ENCODE assay signal across 11 cellular contexts in the genomic region with DNA sequence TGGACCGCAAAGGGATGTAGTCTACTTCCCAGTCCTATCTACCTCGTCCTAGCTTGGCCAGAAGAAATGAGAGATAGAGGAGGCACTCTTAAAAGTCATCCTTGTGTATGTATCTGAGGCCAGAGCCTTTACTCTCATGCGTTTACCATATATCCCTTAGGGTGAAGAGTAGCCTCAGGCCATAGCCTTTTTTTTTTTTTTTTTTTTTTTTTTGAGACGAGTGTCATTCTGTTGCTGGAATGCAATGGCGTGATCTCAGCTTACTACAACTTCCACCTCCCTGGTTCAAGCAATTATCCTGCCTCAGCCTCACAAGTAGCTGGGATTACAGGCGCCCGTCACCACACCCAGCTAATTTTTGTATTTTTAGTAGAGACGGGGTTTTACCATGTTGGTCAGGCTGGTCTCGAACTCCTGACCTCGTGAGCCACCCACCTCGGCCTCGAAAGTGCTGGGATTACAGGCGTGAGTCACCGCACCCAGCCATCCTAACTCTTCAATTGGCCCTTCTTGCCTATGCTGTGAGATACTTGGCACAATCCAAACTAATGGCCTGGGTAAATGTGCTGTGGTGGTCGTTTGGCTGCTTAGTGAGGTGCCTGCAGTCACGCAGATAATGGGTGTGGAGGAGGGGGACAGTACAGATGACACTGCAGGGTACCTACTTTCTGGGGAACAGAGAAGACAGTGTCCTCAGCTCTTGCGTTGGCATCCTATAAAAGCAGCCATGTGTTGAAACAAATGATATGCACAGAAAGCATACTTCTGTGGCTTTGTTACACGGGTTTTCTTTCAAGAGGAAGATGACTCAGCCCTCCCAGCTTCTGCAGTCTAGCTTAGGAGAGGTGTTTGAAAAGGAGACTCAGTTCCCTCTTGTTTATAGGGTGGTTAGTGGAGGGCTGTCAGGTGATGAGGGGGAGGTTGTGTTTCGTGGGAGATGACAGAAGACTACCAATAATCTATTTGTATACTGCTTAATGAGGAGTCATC. TPM values are rescaled to one million over a fixed set of nuclear protein-coding genes. Genes with fewer than 3 reads are reported as not detected.
DNase-seq lines count a peak whose midpoint lies in the region; ATAC-seq, FAIRE-seq and TF ChIP-seq lines count a peak whose summit lies in the region.
"Had no signal": no experiment of that assay in that cellular context is flagged by ENCODE, and none has a peak within 500 bp of the region (broad histone marks: within the 10 kb centered on the region; RNA-seq: fewer than 3 reads in every experiment).

No MANE protein-coding gene starts in this region.

- TF ChIP-seq CTCF in A549 (IDR thresholded peaks at IDR 0.05) = no peak
- no peak for TF ChIP-seq CTCF in foreskin fibroblast (IDR thresholded peaks at IDR 0.05; ENCODE audit: low read depth, low read length)
- TF ChIP-seq CTCF in vagina (IDR thresholded peaks at IDR 0.05) = no peak

- H3K4me2 ChIP-seq in A549 = peak overlapping the region; percentile 91
- no peak overlapping the region for H3K4me2 ChIP-seq in Karpas-422 (ENCODE audit: low read depth, low read length, poor library complexity, severe bottlenecking)

- peak; percentile 12 for DNase-seq in A549 (ENCODE audit: low read depth in 1 of 2, low spot score in 1 of 2)
- DNase-seq in ELR (ENCODE audit: low read depth) = peak; percentile 78
- DNase-seq in SW480 (ENCODE audit: low spot score) = peak; percentile 76
- peak; percentile 70 to 78 for DNase-seq in foreskin fibroblast
- DNase-seq in vagina (ENCODE audit: extremely low spot score in 2 of 2) = no peak
- DNase-seq in Karpas-422 = no peak
- no peak for DNase-seq in H7
- no peak for DNase-seq in NCI-H1092 (lab: John Stamatoyannopoulos, UW)
- DNase-seq: gastrocnemius medialis; naive thymus-derived CD8-positive, alpha-beta T cell; NK-92 treated with Interleukin-12 subunit alpha and Interleukin-12 subunit beta, amount 100 ng/mL, for 24 hours had no signal

- no peaks in the 10 kb centered on the region for H3K9me3 ChIP-seq in A549
- H3K9me3 ChIP-seq in vagina = no peaks in the 10 kb centered on the region
- no peaks in the 10 kb centered on the region for H3K9me3 ChIP-seq in Karpas-422 (ENCODE audit: low read length)
- H3K9me3 ChIP-seq: gastrocnemius medialis had no signal

- no peak for TF ChIP-seq EP300 in A549 (IDR thresholded peaks at IDR 0.05)

- H3K27me3 ChIP-seq in vagina (no peaks in the 10 kb centered on the region), Karpas-422 (ENCODE audit: low read length) (no peaks in the 10 kb centered on the region), H7 (ENCODE audit: control insufficient read depth, insufficient read depth, low read length) (no peaks in the 10 kb centered on the region)
- H3K27me3 ChIP-seq: gastrocnemius medialis had no signal

- ATAC-seq in A549 = peak; percentile 28 to 44; a peak in 3 of 6 replicates
- ATAC-seq: gastrocnemius medialis; naive thymus-derived CD8-positive, alpha-beta T cell had no signal

- H3K36me3 ChIP-seq in vagina = peaks cover 0 to 7% of the 10 kb centered on the region in 2 donors
- no peaks in the 10 kb centered on the region for H3K36me3 ChIP-seq in Karpas-422 (ENCODE audit: insufficient read depth, low read length)
- no peaks in the 10 kb centered on the region for H3K36me3 ChIP-seq in H7 (replicated peaks; ENCODE audit: control insufficient read depth, insufficient read depth, low read length)

- no peaks in the 10 kb centered on the region for H3K9me2 ChIP-seq in Karpas-422 (replicated peaks; ENCODE audit: insufficient read depth, low read length)

- 71% methylated on average over 19 of the region's 19 CpGs for WGBS in A549 (ENCODE audit: missing lambda C conversion rate)

- H3K9ac ChIP-seq in Karpas-422 (ENCODE audit: low read length) = no peak overlapping the region

- H3K4me1 ChIP-seq in A549 (peaks cover 34% of the 10 kb centered on the region), vagina (no peaks in the 10 kb centered on the region), Karpas-422 (ENCODE audit: low read length) (peaks cover 46% of the 10 kb centered on the region)
- H3K4me1 ChIP-seq: gastrocnemius medialis had no signal

- TF ChIP-seq POLR2A in A549 (IDR thresholded peaks at IDR 0.05; ENCODE audit: low read length) (no peak), vagina (IDR thresholded peaks at IDR 0.05) (no peak)

- H2AFZ ChIP-seq in Karpas-422 (ENCODE audit: low read length) = no peak overlapping the region

- intact Hi-C loops in vagina (cut with DNase I) = no loop called here

- FAIRE-seq in A549 (lab: Jason Lieb, UNC) = peak; percentile 28

- TF ChIP-seq RAD21 in A549 (conservative IDR thresholded peaks at IDR 0.05 in 1 of 2, IDR thresholded peaks at IDR 0.05 in 1 of 2) = no peak

- H3K27ac ChIP-seq in A549 (peak overlapping the region; percentile 77 to 84), vagina (no peak overlapping the region), Karpas-422 (ENCODE audit: low read length) (no peak overlapping the region)
- H3K27ac ChIP-seq: gastrocnemius medialis had no signal

- POLR2A ChIA-PET in A549 (lab: Yijun Ruan, JAX) = interaction anchor here (0.6 to 3.1 kb wide), 3 partner anchors 28 to 1199 kb away, joined by 3 to 38 read pairs (median 4); partner anchors contain the start of genes IGBP1 and TAF1

- H4K20me1 ChIP-seq in Karpas-422 (ENCODE audit: insufficient read depth, low read depth, low read length) = no peaks in the 10 kb centered on the region

- H3K4me3 ChIP-seq in A549 (no peak overlapping the region), foreskin fibroblast (ENCODE audit: low read depth in 1 of 2, low read length in 2 of 2) (no peak overlapping the region), vagina (no peak overlapping the region), Karpas-422 (ENCODE audit: low read length) (no peak overlapping the region), H7 (ENCODE audit: insufficient read depth, low read depth, low read length) (no peak overlapping the region)
- H3K4me3 ChIP-seq: gastrocnemius medialis had no signal

- CTCF ChIA-PET in A549 (lab: Yijun Ruan, JAX) = interaction anchor here (0.6 to 5.1 kb wide), 4 partner anchors 9 to 54 kb away, joined by 3 to 24 read pairs (median 3); partner anchors contain the start of gene IGBP1

- no peaks in the 10 kb centered on the region for H3K79me2 ChIP-seq in Karpas-422 (ENCODE audit: low read length)

TF ChIP-seq in A549, 52 proteins besides CTCF, POLR2A, EP300 and RAD21 (continues in another document):
- TF ChIP-seq HOXB13 (CRISPR knock-in tag; IDR thresholded peaks at IDR 0.05; ENCODE audit: low read depth) = no peak
- no peak for TF ChIP-seq GATA3 (IDR thresholded peaks at IDR 0.05; ENCODE audit: borderline replicate concordance)
- no peak for TF ChIP-seq EHF (CRISPR knock-in tag; IDR thresholded peaks at IDR 0.05)
- TF ChIP-seq HDAC2 (IDR thresholded peaks at IDR 0.05) = no peak
- TF ChIP-seq, protein P1, sequence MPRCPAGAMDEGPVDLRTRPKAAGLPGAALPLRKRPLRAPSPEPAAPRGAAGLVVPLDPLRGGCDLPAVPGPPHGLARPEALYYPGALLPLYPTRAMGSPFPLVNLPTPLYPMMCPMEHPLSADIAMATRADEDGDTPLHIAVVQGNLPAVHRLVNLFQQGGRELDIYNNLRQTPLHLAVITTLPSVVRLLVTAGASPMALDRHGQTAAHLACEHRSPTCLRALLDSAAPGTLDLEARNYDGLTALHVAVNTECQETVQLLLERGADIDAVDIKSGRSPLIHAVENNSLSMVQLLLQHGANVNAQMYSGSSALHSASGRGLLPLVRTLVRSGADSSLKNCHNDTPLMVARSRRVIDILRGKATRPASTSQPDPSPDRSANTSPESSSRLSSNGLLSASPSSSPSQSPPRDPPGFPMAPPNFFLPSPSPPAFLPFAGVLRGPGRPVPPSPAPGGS (IDR thresholded peaks at IDR 0.05) = no peak
- no peak for TF ChIP-seq RARB (CRISPR knock-in tag; IDR thresholded peaks at IDR 0.05)
- TF ChIP-seq E2F6 (IDR thresholded peaks at IDR 0.05; ENCODE audit: borderline replicate concordance, low read depth) = no peak
- TF ChIP-seq SMC3 (IDR thresholded peaks at IDR 0.05) = no peak
- TF ChIP-seq ZSCAN20 (CRISPR knock-in tag; IDR thresholded peaks at IDR 0.05) = no peak

RNA-seq across cellular contexts. Expression of gene DGAT2L6, which starts 10.4 kb away (rescaled TPM):
- polyA plus RNA-seq in A549 (2011; rRNA removed) = not detected in 2 replicates
- polyA plus RNA-seq in A549 (2012; cell fraction: cytosol; rRNA removed) = not detected in 2 replicates
- polyA plus RNA-seq in A549 (2012; cell fraction: nucleus; rRNA removed) = not detected in 2 replicates
- polyA plus RNA-seq in A549 (2017; fragmentation: RNase III; extraction: RNeasy Plus Mini Kit Qiagen cat#74134 plus additional on column Dnase treatment) = not detected in 3 replicates
- polyA minus RNA-seq in A549 (2011; rRNA and poly(A)+ RNA removed) = not detected in 2 replicates
- total RNA-seq in vagina = not detected
- total RNA-seq in Karpas-422 (2014; rRNA removed; shearing (Covaris generic); ENCODE audit: low replicate concordance) = not detected in 2 replicates
- 0.07 TPM in 1 of 2 replicates, not detected in the other for total RNA-seq in H7 (2014; rRNA removed; shearing (Covaris generic))
- total RNA-seq: gastrocnemius medialis; naive thymus-derived CD8-positive, alpha-beta T cell had no signal
- polyA plus RNA-seq: naive thymus-derived CD8-positive, alpha-beta T cell had no signal

RNA-seq across cellular contexts. Expression of gene IGBP1, which starts 33.6 kb away (rescaled TPM):
- 103 and 106 TPM in 2 replicates for polyA plus RNA-seq in A549 (2011; rRNA removed)
- 42.7 and 49.5 TPM in 2 replicates for polyA plus RNA-seq in A549 (2012; cell fraction: cytosol; rRNA removed)
- 22.6 and 27.4 TPM in 2 replicates for polyA plus RNA-seq in A549 (2012; cell fraction: nucleus; rRNA removed)
- 50.2 to 56.4 TPM (median 54.0 TPM) in 3 replicates for polyA plus RNA-seq in A549 (2017; fragmentation: RNase III; extraction: RNeasy Plus Mini Kit Qiagen cat#74134 plus additional on column Dnase treatment)
- polyA minus RNA-seq in A549 (2011; rRNA and poly(A)+ RNA removed) = 40.7 and 48.7 TPM in 2 replicates
- total RNA-seq in vagina = 43.2 TPM
- total RNA-seq in Karpas-422 (2014; rRNA removed; shearing (Covaris generic); ENCODE audit: low replicate concordance) = 89.5 and 92.5 TPM in 2 replicates
- 47.5 and 57.2 TPM in 2 replicates for total RNA-seq in H7 (2014; rRNA removed; shearing (Covaris generic))

Comparison
In these comparisons a context has a peak if more than half of its experiments do, and no peak if none do; other contexts are left out.
1. DNase-seq: peak in A549 (2 of 2), ELR (single experiment), SW480 (single experiment) and foreskin fibroblast (2 of 2); none in vagina (0 of 2), Karpas-422 (single experiment), H7 (single experiment) and NCI-H1092 (single experiment).
2. H3K27ac ChIP-seq: peak in A549 (2 of 2); none in vagina (single experiment) and Karpas-422 (single experiment).